Comparison of ENCODE assay signal across 15 cellular contexts in genomic region chr20:4344660-4345059, GRCh38.
A peak's percentile ranks its signal among the peaks of the same experiment; 100 is the strongest.
DNase-seq lines count a peak whose midpoint lies in the region; TF ChIP-seq lines count a peak whose summit lies in the region.
"Had no signal": no experiment of that assay in that cellular context is flagged by ENCODE, and none has a peak within 500 bp of the region (broad histone marks: within the 10 kb centered on the region; RNA-seq: fewer than 3 reads in every experiment).

No MANE protein-coding gene starts in this region.

- no peak overlapping the region for H3K4me3 ChIP-seq in astrocyte of the cerebellum (ENCODE audit: low read depth, low read length)
- no peak overlapping the region for H3K4me3 ChIP-seq in skeletal muscle cell (ENCODE audit: low read depth, low read length)
- H3K4me3 ChIP-seq: GM12878, GM23338 had no signal

- TF ChIP-seq CTCF in HFFc6 (IDR thresholded peaks at IDR 0.05) (no peak), astrocyte of the cerebellum (IDR thresholded peaks at IDR 0.05; ENCODE audit: low read depth, low read length, missing control alignments) (no peak)

- in situ Hi-C loops in astrocyte of the cerebellum (cut with HindIII; ENCODE audit: low sequenced_read_pairs): no loop called here

- DNase-seq in EH (ENCODE audit: low read depth) (peak; percentile 39), HFFc6 (peak; percentile 24), astrocyte of the cerebellum (ENCODE audit: low read depth) (peak; percentile 53), skeletal muscle cell (ENCODE audit: low read depth) (peak; percentile 16), NCI-H2107 treated with DMSO at 0.1 percent for 48 hours (lab: John Stamatoyannopoulos, UW; ENCODE audit: unreplicated experiment) (no peak), Kasumi-1 (lab: John Stamatoyannopoulos, UW) (no peak)
- no peak for DNase-seq in activated CD4-positive, CD25-positive, alpha-beta regulatory T cell (lab: John Stamatoyannopoulos, UW)
- DNase-seq: C1 segment of cervical spinal cord; Calu3; CD4-positive, alpha-beta T cell; DND-41; H7 had no signal

- no peak overlapping the region for H3K4me3 Mint-ChIP-seq in HFFc6
- H3K4me3 Mint-ChIP-seq: B cell; CD4-positive, alpha-beta T cell; GM23338 had no signal

- peaks cover 62% of the 10 kb centered on the region for H3K4me1 Mint-ChIP-seq in HFFc6 (ENCODE audit: low read depth)
- H3K4me1 Mint-ChIP-seq: B cell had no signal

- no peaks in the 10 kb centered on the region; the same call in 1 of the 2 replicates for H3K27me3 Mint-ChIP-seq in HFFc6 (ENCODE audit: insufficient read depth)

- no peaks in the 10 kb centered on the region for H3K9me3 Mint-ChIP-seq in HFFc6
- H3K9me3 Mint-ChIP-seq: CD4-positive, alpha-beta T cell; GM23338 had no signal

- H3K27ac Mint-ChIP-seq in HFFc6: no peak overlapping the region
- H3K27ac Mint-ChIP-seq: B cell; CD4-positive, alpha-beta T cell; GM23338 had no signal

- H3K36me3 Mint-ChIP-seq in HFFc6 (ENCODE audit: low read depth): peaks cover 22% of the 10 kb centered on the region

Comparison
In these comparisons a context has a peak if more than half of its experiments do, and no peak if none do; other contexts are left out.
1. DNase-seq: peak in EH (single experiment), HFFc6 (single experiment), astrocyte of the cerebellum (single experiment) and skeletal muscle cell (single experiment); none in NCI-H2107 treated with DMSO at 0.1 percent for 48 hours (single experiment), activated CD4-positive, CD25-positive, alpha-beta regulatory T cell (0 of 4) and Kasumi-1 (0 of 2).